In the genomic region with DNA sequence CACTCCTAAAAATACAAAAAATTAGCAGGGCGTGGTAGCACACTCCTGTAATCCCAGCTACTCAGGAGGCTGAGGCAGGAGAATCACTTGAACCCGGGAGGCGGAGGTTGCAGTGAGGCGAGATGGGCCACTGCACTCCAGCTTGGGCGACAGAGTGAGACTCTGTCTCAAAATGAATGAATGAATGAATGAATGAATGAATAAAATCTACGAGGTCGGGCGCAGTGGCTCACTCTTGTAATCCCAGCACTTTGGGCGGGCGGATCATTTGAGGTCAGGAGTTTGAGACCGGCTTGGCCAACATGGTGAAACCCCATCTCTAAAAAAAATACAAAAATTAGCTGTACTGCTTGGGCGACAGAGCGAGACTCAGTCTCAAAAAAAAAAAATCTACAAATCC, we compare ENCODE assay signal across 8 cellular contexts. TPM values are rescaled to one million over a fixed set of nuclear protein-coding genes. Genes with fewer than 3 reads are reported as not detected.
A peak's percentile ranks its signal among the peaks of the same experiment; 100 is the strongest.
DNase-seq lines count a peak whose midpoint lies in the region; ATAC-seq and TF ChIP-seq lines count a peak whose summit lies in the region.
"Not testable (repeated sequence)": the region's sequence is repeated elsewhere in the genome, so short reads cannot be mapped to it uniquely, and the experiment has no call there.

No MANE protein-coding gene starts in this region.

- not testable (repeated sequence) for H3K79me2 ChIP-seq in MM.1S (ENCODE audit: low read length); smooth muscle cell (ENCODE audit: low read depth)

- not testable (repeated sequence) for H4K20me1 ChIP-seq in MM.1S (ENCODE audit: insufficient read depth, low read length); smooth muscle cell (ENCODE audit: low read depth)

- intact Hi-C loops in A673 (cut with micrococcal nuclease; ENCODE audit: unreplicated experiment); activated CD8-positive, alpha-beta T cell treated with anti-CD3 and anti-CD28 coated beads for 36 hours (cut with micrococcal nuclease): not testable (repeated sequence)
- intact Hi-C loops in heart right ventricle (cut with DNase I): loop anchor here in 1 of 10 donors (5.0 kb wide), 1 partner anchor 37 kb away; a partner anchor contains a TSS

- ATAC-seq in GM18909 (IDR thresholded peaks at IDR 0.05; ENCODE audit: poor library complexity, unreplicated experiment): peak; percentile 1
- ATAC-seq in activated CD8-positive, alpha-beta T cell treated with anti-CD3 and anti-CD28 coated beads for 36 hours; heart right ventricle: not testable (repeated sequence)

- not testable (repeated sequence) for H3K36me3 ChIP-seq in A673 (ENCODE audit: insufficient read depth, low read length, poor library complexity, severe bottlenecking); MM.1S (replicated peaks; ENCODE audit: insufficient read depth, low read length); heart right ventricle; muscle layer of duodenum (ENCODE audit: control insufficient read depth in 1 of 2, insufficient read depth in 2 of 2, low read length in 2 of 2); smooth muscle cell (ENCODE audit: low read depth)

- not testable (repeated sequence) for H3K9me2 ChIP-seq in MM.1S (replicated peaks; ENCODE audit: insufficient read depth, low read length)

- H3K4me2 ChIP-seq in MM.1S (ENCODE audit: low read depth, low read length) (peak overlapping the region; percentile 77; the same call in 1 of the 2 replicates), smooth muscle cell (peak overlapping the region; percentile 94)

- H3K27ac ChIP-seq in A673 (ENCODE audit: low read depth, low read length, poor library complexity, severe bottlenecking): peak overlapping the region; percentile 75
- peak overlapping the region; percentile 55; the same call in 1 of the 2 replicates for H3K27ac ChIP-seq in MM.1S (ENCODE audit: low read length)
- H3K27ac ChIP-seq in caudate nucleus (ENCODE audit: low read depth, low read length): peak overlapping the region; percentile 94
- H3K27ac ChIP-seq in heart right ventricle: peak overlapping the region in 9 of 10 donors; percentile 90 to 98 (median 93)
- peak overlapping the region; percentile 82 for H3K27ac ChIP-seq in muscle layer of duodenum (ENCODE audit: low read length)
- H3K27ac ChIP-seq in smooth muscle cell (ENCODE audit: low read depth): not testable (repeated sequence)

- H3K4me1 Mint-ChIP-seq in activated CD8-positive, alpha-beta T cell treated with anti-CD3 and anti-CD28 coated beads for 36 hours (ENCODE audit: low read depth): not testable (repeated sequence)

- POLR2A ChIA-PET in A673 (lab: Charles Lee; ENCODE audit: low non-redundant PET): not testable (repeated sequence)
- POLR2A ChIA-PET in activated CD8-positive, alpha-beta T cell treated with anti-CD3 and anti-CD28 coated beads for 36 hours (lab: Charles Lee): interaction anchor here (0.6 kb wide), 1 partner anchor 54 kb away, joined by 3 read pairs; no protein-coding TSS in a partner anchor

- not testable (repeated sequence) for H3K27me3 ChIP-seq in A673 (replicated peaks; ENCODE audit: insufficient read depth, low read depth, low read length, poor library complexity); MM.1S (replicated peaks; ENCODE audit: insufficient read depth, low read length); heart right ventricle; muscle layer of duodenum (ENCODE audit: low read depth, low read length); smooth muscle cell (ENCODE audit: low read depth)

- H3K27ac Mint-ChIP-seq in activated CD8-positive, alpha-beta T cell treated with anti-CD3 and anti-CD28 coated beads for 36 hours: peak overlapping the region; percentile 86

- not testable (repeated sequence) for DNase-seq in A673 (ENCODE audit: low spot score); MM.1S; activated CD8-positive, alpha-beta T cell treated with anti-CD3 and anti-CD28 coated beads for 36 hours; caudate nucleus (lab: John Stamatoyannopoulos, UW); heart right ventricle; smooth muscle cell (lab: John Stamatoyannopoulos, UW; ENCODE audit: unreplicated experiment)

- not testable (repeated sequence) for H3K9me3 Mint-ChIP-seq in activated CD8-positive, alpha-beta T cell treated with anti-CD3 and anti-CD28 coated beads for 36 hours

- H2AFZ ChIP-seq in MM.1S (ENCODE audit: low read length): peak overlapping the region; percentile 81; the same call in 1 of the 2 replicates
- peak overlapping the region; percentile 99 for H2AFZ ChIP-seq in smooth muscle cell (ENCODE audit: low read depth)

- not testable (repeated sequence) for H3K36me3 Mint-ChIP-seq in activated CD8-positive, alpha-beta T cell treated with anti-CD3 and anti-CD28 coated beads for 36 hours (ENCODE audit: low read depth)

- peak overlapping the region; percentile 86 for H3K4me3 ChIP-seq in A673 (ENCODE audit: low read depth, low read length, poor library complexity, severe bottlenecking)
- peak overlapping the region; percentile 73 for H3K4me3 ChIP-seq in MM.1S (ENCODE audit: low read length)
- peak overlapping the region; percentile 43 to 95 (median 82) for H3K4me3 ChIP-seq in heart right ventricle
- H3K4me3 ChIP-seq in muscle layer of duodenum (ENCODE audit: low read depth in 1 of 2, low read length in 2 of 2): peak overlapping the region; percentile 75 to 91
- peak overlapping the region; percentile 81 for H3K4me3 ChIP-seq in smooth muscle cell

- BruUV-seq in A673 (replicated peaks; lab: Mats Ljungman, UMichigan): not testable (repeated sequence)

- CTCF ChIA-PET in A673 (lab: Charles Lee): not testable (repeated sequence)
- CTCF ChIA-PET in activated CD8-positive, alpha-beta T cell treated with anti-CD3 and anti-CD28 coated beads for 36 hours (lab: Charles Lee): interaction anchor here (1.9 kb wide), 1 partner anchor 38 kb away, joined by 7 read pairs; a partner anchor contains a TSS

- not testable (repeated sequence) for TF ChIP-seq CTCF in A673 (conservative IDR thresholded peaks at IDR 0.05; ENCODE audit: low read depth, low read length); MM.1S (IDR thresholded peaks at IDR 0.05; ENCODE audit: low read length); activated CD8-positive, alpha-beta T cell treated with anti-CD3 and anti-CD28 coated beads for 36 hours (IDR thresholded peaks at IDR 0.05); heart right ventricle (IDR thresholded peaks at IDR 0.05); smooth muscle cell (IDR thresholded peaks at IDR 0.05; ENCODE audit: borderline replicate concordance, insufficient read depth, poor library complexity, severe bottlenecking)

- H3K4me3 Mint-ChIP-seq in activated CD8-positive, alpha-beta T cell treated with anti-CD3 and anti-CD28 coated beads for 36 hours: peak overlapping the region; percentile 82

- peak overlapping the region; percentile 72; the same call in 1 of the 2 replicates for H3K9ac ChIP-seq in MM.1S (ENCODE audit: low read length)
- H3K9ac ChIP-seq in smooth muscle cell (ENCODE audit: low read depth): not testable (repeated sequence)

- H3K27me3 Mint-ChIP-seq in activated CD8-positive, alpha-beta T cell treated with anti-CD3 and anti-CD28 coated beads for 36 hours: not testable (repeated sequence)

- H3F3A ChIP-seq in MM.1S (ENCODE audit: insufficient read depth, low read length); smooth muscle cell (ENCODE audit: low read depth): not testable (repeated sequence)

- WGBS in heart right ventricle, 2 donors: 76 to 78% methylated on average over 13 of the region's 13 CpGs
- 85% methylated on average over 13 of the region's 13 CpGs for WGBS in smooth muscle cell (ENCODE audit: low lambda C conversion rate)

- not testable (repeated sequence) for H3K9me3 ChIP-seq in A673 (ENCODE audit: low read depth, low read length, poor library complexity, severe bottlenecking); MM.1S (replicated peaks; ENCODE audit: insufficient read depth, low read length); heart right ventricle; muscle layer of duodenum (ENCODE audit: control insufficient read depth in 1 of 2, low read length in 2 of 2); smooth muscle cell (replicated peaks; ENCODE audit: low read depth)

- H3K4me1 ChIP-seq in A673 (ENCODE audit: insufficient read depth, low read length, poor library complexity, severe bottlenecking); MM.1S (ENCODE audit: low read length); muscle layer of duodenum (ENCODE audit: control insufficient read depth in 1 of 2, insufficient read depth in 2 of 2, low read length in 2 of 2); smooth muscle cell (ENCODE audit: low read depth): not testable (repeated sequence)
- peaks cover 0 to 30% (median 8%) of the 10 kb centered on the region in 9 donors for H3K4me1 ChIP-seq in heart right ventricle

RNA-seq across cellular contexts. Expression of a gene that starts 0.5 kb away (rescaled TPM):
- 8.3 and 10.3 TPM in 2 replicates for total RNA-seq in A673 (2021)
- 1 to 10 TPM; 5.2 to 5.6 TPM for total RNA-seq in activated CD8-positive, alpha-beta T cell treated with anti-CD3 and anti-CD28 coated beads for 36 hours
- total RNA-seq in heart right ventricle: 1 to 10 TPM; 6.2 to 9.9 (median 7.3) TPM
- polyA plus RNA-seq in heart right ventricle: 10 to 100 TPM in 1 of 2 donors, 1 to 10 TPM in 1; 7.1 to 33.9 TPM
- 4.5 and 5.1 TPM in 2 replicates for total RNA-seq in smooth muscle cell
- polyA plus RNA-seq in smooth muscle cell: 4.2 and 7.0 TPM in 2 replicates

RNA-seq across cellular contexts. Expression of a gene that starts 38.5 kb away (rescaled TPM):
- total RNA-seq in A673 (2021) (143 and 154 TPM in 2 replicates), heart right ventricle (10 to 100 TPM; 46.8 to 69.1 (median 56.2) TPM), smooth muscle cell (51.6 and 88.2 TPM in 2 replicates)
- total RNA-seq in activated CD8-positive, alpha-beta T cell treated with anti-CD3 and anti-CD28 coated beads for 36 hours: 100 to 1,000 TPM in 1 of 2 experiments, 10 to 100 TPM in 1; 95.2 to 121 TPM
- polyA plus RNA-seq in heart right ventricle (10 to 100 TPM; 23.3 to 39.9 TPM), smooth muscle cell (58.4 and 70.1 TPM in 2 replicates)
